ENCODE assay signal across 9 cellular contexts in the genomic region with DNA sequence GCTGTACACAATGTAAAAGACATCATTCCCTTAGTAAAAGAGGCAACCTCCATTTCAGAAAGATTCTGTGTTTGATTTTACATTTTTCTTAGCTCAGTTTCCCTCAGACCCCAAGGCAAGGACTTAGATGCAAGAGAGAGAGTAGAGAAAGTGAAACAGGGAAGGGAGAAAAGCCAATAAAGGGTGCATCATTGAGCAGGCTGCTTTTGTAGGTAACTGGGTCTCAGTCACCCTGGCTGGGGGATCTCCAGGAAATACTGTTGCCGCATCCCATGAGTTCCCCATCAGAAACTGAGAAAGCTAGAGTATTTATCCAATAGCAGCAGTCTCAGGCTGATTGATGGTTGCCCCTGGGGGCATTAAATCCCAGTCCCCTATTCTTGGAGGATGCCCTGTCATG.
"Had no signal": no experiment of that assay in that cellular context is flagged by ENCODE, and none has a peak within 500 bp of the region (broad histone marks: within the 10 kb centered on the region; RNA-seq: fewer than 3 reads in every experiment).

No MANE protein-coding gene starts in this region.

- H3K9me3 ChIP-seq: HAP-1 had no signal

- H3K4me3 ChIP-seq: GM23338, HAP-1 had no signal

- H3K27ac ChIP-seq: HL-60, KMS-11 had no signal

- ATAC-seq: GM23338, HCT116, HepG2 had no signal

- H2AFZ ChIP-seq: GM23338 had no signal

- H3K36me3 ChIP-seq: HAP-1 had no signal

- H3K4me2 ChIP-seq: GM23338, KMS-11 had no signal

- H3K9ac ChIP-seq: KMS-11 had no signal

- H3K4me1 ChIP-seq: HAP-1 had no signal

- FAIRE-seq: H54, HepG2 had no signal

- DNase-seq: HFFc6, KBM-7 had no signal
